8 cellular contexts compared by ENCODE assay signal in genomic region chr1:53326598-53327182, GRCh38. TPM values are rescaled to one million over a fixed set of nuclear protein-coding genes. Genes with fewer than 3 reads are reported as not detected.
DNase-seq lines count a peak whose midpoint lies in the region; ATAC-seq and TF ChIP-seq lines count a peak whose summit lies in the region.

No MANE protein-coding gene starts in this region.

- H3K9me3 Mint-ChIP-seq in activated naive CD8-positive, alpha-beta T cell treated with anti-CD3 and anti-CD28 coated beads, Interleukin-2, amount 10 ng/mL, durations not matched to agents 7 days and 5 days = no peaks in the 10 kb centered on the region

- peak overlapping the region; percentile 72 for H3K4me3 ChIP-seq in BJ (ENCODE audit: low read depth, low read length)
- peak overlapping the region; percentile 89 for H3K4me3 ChIP-seq in iPS-18c (ENCODE audit: insufficient read depth, low read depth, low read length)

- no peak for TF ChIP-seq CTCF in BJ (IDR thresholded peaks at IDR 0.05; ENCODE audit: insufficient read depth, low read depth, low read length)

- ATAC-seq in GM18519 (IDR thresholded peaks at IDR 0.05; ENCODE audit: low FRiP score, unreplicated experiment) (peak; percentile 9), HG02938 (IDR thresholded peaks at IDR 0.05; ENCODE audit: unreplicated experiment) (peak; percentile 17)
- peak; percentile 35 for ATAC-seq in activated naive CD8-positive, alpha-beta T cell treated with anti-CD3 and anti-CD28 coated beads, Interleukin-2, amount 10 ng/mL, durations not matched to agents 7 days and 5 days (ENCODE audit: low read depth)

- H3K9me3 ChIP-seq in iPS-18c (ENCODE audit: control insufficient read depth, insufficient read depth, low read length) = peaks cover 2% of the 10 kb centered on the region

- CTCF ChIA-PET in BJ (lab: Yijun Ruan, JAX) = interaction anchor here (1.5 kb wide), 1 partner anchor 48 kb away, joined by 4 read pairs; no protein-coding TSS in a partner anchor

- no peaks in the 10 kb centered on the region for H3K27me3 Mint-ChIP-seq in activated naive CD8-positive, alpha-beta T cell treated with anti-CD3 and anti-CD28 coated beads, Interleukin-2, amount 10 ng/mL, durations not matched to agents 7 days and 5 days

- H3K4me3 Mint-ChIP-seq in activated naive CD8-positive, alpha-beta T cell treated with anti-CD3 and anti-CD28 coated beads, Interleukin-2, amount 10 ng/mL, durations not matched to agents 7 days and 5 days = peak overlapping the region; percentile 90

- H3K27me3 ChIP-seq in BJ (ENCODE audit: control insufficient read depth, insufficient read depth, low read length) = no peaks in the 10 kb centered on the region

- H3K4me1 Mint-ChIP-seq in activated naive CD8-positive, alpha-beta T cell treated with anti-CD3 and anti-CD28 coated beads, Interleukin-2, amount 10 ng/mL, durations not matched to agents 7 days and 5 days = peaks cover 44% of the 10 kb centered on the region

- DNase-seq in BJ (ENCODE audit: low read depth) (no peak), NCI-H774 (lab: John Stamatoyannopoulos, UW) (peak; percentile 82), middle frontal gyrus (ENCODE audit: extremely low spot score, low spot score) (no peak)
- DNase-seq in activated naive CD8-positive, alpha-beta T cell treated with anti-CD3 and anti-CD28 coated beads, Interleukin-2, amount 10 ng/mL, durations not matched to agents 7 days and 5 days = no peak
- DNase-seq in stimulated activated CD8-positive, alpha-beta memory T cell treated with anti-CD3 and anti-CD28 coated beads, Interleukin-7, amount 100 ng/mL, for 24 hours (ENCODE audit: low read depth) = peak; percentile 16

- H3K36me3 ChIP-seq in BJ (ENCODE audit: control insufficient read depth, insufficient read depth, low read length) = no peaks in the 10 kb centered on the region

- POLR2A ChIA-PET in BJ (lab: Charles Lee) = no interaction called here
- POLR2A ChIA-PET in activated naive CD8-positive, alpha-beta T cell treated with anti-CD3 and anti-CD28 coated beads, Interleukin-2, amount 10 ng/mL, durations not matched to agents 7 days and 5 days (lab: Charles Lee) = interaction anchor here (0.7 to 4.9 kb wide), 15 partner anchors 9 to 624 kb away, joined by 3 to 76 read pairs (median 4); partner anchors contain the start of genes IFT25 and LRRC42

- peaks cover 11% of the 10 kb centered on the region for H3K36me3 Mint-ChIP-seq in activated naive CD8-positive, alpha-beta T cell treated with anti-CD3 and anti-CD28 coated beads, Interleukin-2, amount 10 ng/mL, durations not matched to agents 7 days and 5 days

- peak overlapping the region; percentile 90 for H3K27ac Mint-ChIP-seq in activated naive CD8-positive, alpha-beta T cell treated with anti-CD3 and anti-CD28 coated beads, Interleukin-2, amount 10 ng/mL, durations not matched to agents 7 days and 5 days

RNA-seq across cellular contexts. Expression of gene LRP8, which starts 1.2 kb away (rescaled TPM):
- 10.5 and 18.2 TPM in 2 replicates for polyA plus RNA-seq in BJ (2011; rRNA removed)
- polyA minus RNA-seq in BJ (2011; rRNA and poly(A)+ RNA removed) = 16.7 and 21.6 TPM in 2 replicates
- total RNA-seq in activated naive CD8-positive, alpha-beta T cell treated with anti-CD3 and anti-CD28 coated beads, Interleukin-2, amount 10 ng/mL, durations not matched to agents 7 days and 5 days = 10 to 100 TPM; 45.0 to 54.3 TPM

Comparison
In these comparisons a context has a peak if more than half of its experiments do, and no peak if none do; other contexts are left out.
1. DNase-seq: peak in NCI-H774 (single experiment) and stimulated activated CD8-positive, alpha-beta memory T cell treated with anti-CD3 and anti-CD28 coated beads, Interleukin-7, amount 100 ng/mL, for 24 hours (single experiment); none in BJ (single experiment), activated naive CD8-positive, alpha-beta T cell treated with anti-CD3 and anti-CD28 coated beads, Interleukin-2, amount 10 ng/mL, durations not matched to agents 7 days and 5 days (single experiment) and middle frontal gyrus (single experiment).
2. Peak in every context shown above with its lines, with median percentiles within 50 percentile points of each other: ATAC-seq.